ENCODE assay signal across 17 cellular contexts in the genomic region with DNA sequence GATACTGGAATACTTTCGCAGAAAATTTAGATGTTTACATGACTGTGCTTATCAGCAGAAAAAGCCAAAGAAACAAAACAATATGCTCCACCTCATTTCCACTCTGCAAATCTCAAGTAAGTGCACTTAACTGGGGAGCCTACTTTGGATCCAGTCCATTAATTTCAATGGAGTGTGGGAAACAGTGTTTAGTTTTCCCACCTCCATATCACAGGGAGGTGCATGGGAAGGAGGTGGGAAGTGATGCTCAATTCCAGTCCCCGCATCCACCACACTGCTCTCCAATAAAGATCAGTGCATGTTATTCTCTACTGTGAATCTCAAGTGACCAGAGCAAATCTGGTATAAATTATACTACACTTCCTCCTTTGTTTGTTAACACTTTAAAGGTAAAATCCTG. TPM values are rescaled to one million over a fixed set of nuclear protein-coding genes. Genes with fewer than 3 reads are reported as not detected.
DNase-seq lines count a peak whose midpoint lies in the region; ATAC-seq and TF ChIP-seq lines count a peak whose summit lies in the region.
"Had no signal": no experiment of that assay in that cellular context is flagged by ENCODE, and none has a peak within 500 bp of the region (broad histone marks: within the 10 kb centered on the region; RNA-seq: fewer than 3 reads in every experiment).

No MANE protein-coding gene starts in this region.

- CTCF ChIA-PET in MCF 10A (lab: Yijun Ruan, JAX): interaction anchor here (1.0 to 1.6 kb wide), 4 partner anchors 65 to 255 kb away, joined by 3 to 6 read pairs (median 4); no protein-coding TSS in a partner anchor

- TF ChIP-seq POLR2A in breast epithelium (IDR thresholded peaks at IDR 0.05): no peak

- no peaks in the 10 kb centered on the region for H3K9me2 ChIP-seq in hepatocyte (replicated peaks; ENCODE audit: insufficient read depth)

- H3K4me3 Mint-ChIP-seq in MCF 10A (ENCODE audit: unreplicated experiment): no peak overlapping the region

- POLR2A ChIA-PET in MCF 10A (lab: Yijun Ruan, JAX): interaction anchor here (1.0 to 6.8 kb wide), 5 partner anchors 8 to 75 kb away, joined by 4 to 27 read pairs (median 5); no protein-coding TSS in a partner anchor

- H3K36me3 Mint-ChIP-seq in MCF 10A (ENCODE audit: insufficient read depth, unreplicated experiment): peaks cover 15% of the 10 kb centered on the region

- H3K36me3 ChIP-seq in breast epithelium (no peaks in the 10 kb centered on the region), hepatocyte (replicated peaks; ENCODE audit: insufficient read depth, low read depth) (no peaks in the 10 kb centered on the region)
- H3K36me3 ChIP-seq: Peyer's patch had no signal

- peak overlapping the region; percentile 59 for H3K27ac Mint-ChIP-seq in MCF 10A (ENCODE audit: low read depth, unreplicated experiment)
- H3K27ac Mint-ChIP-seq: CD4-positive, CD25-positive, alpha-beta regulatory T cell had no signal

- no peak overlapping the region for H2AFZ ChIP-seq in hepatocyte

- peak overlapping the region; percentile 77 for H3K4me2 ChIP-seq in hepatocyte

- 75% methylated on average over 2 of the region's 2 CpGs for WGBS in hepatocyte (ENCODE audit: low lambda C conversion rate, missing lambda C conversion rate)

- H3K27ac ChIP-seq in breast epithelium: no peak overlapping the region
- H3K27ac ChIP-seq in hepatocyte: peak overlapping the region; percentile 100
- H3K27ac ChIP-seq in foreskin keratinocyte: no peak overlapping the region

- no TSS peak for BruUV-seq in MCF 10A (replicated peaks; lab: Mats Ljungman, UMichigan)

- H3K27me3 Mint-ChIP-seq in MCF 10A (ENCODE audit: insufficient read depth, unreplicated experiment): no peaks in the 10 kb centered on the region

- no peaks in the 10 kb centered on the region for H3K9me3 Mint-ChIP-seq in MCF 10A (ENCODE audit: unreplicated experiment)

- no peaks in the 10 kb centered on the region for H3K9me3 ChIP-seq in breast epithelium
- H3K9me3 ChIP-seq in hepatocyte (ENCODE audit: low read depth): no peaks in the 10 kb centered on the region
- H3K9me3 ChIP-seq: MG63, Peyer's patch had no signal

- intact Hi-C loops in MCF 10A (cut with micrococcal nuclease): no loop called here
- intact Hi-C loops in breast epithelium (cut with DNase I; ENCODE audit: low total_unique reads): no loop called here

- peaks cover 6% of the 10 kb centered on the region for H4K20me1 ChIP-seq in hepatocyte (ENCODE audit: insufficient read depth, poor library complexity, severe bottlenecking)

- H3K27me3 ChIP-seq in breast epithelium (no peaks in the 10 kb centered on the region), hepatocyte (no peaks in the 10 kb centered on the region), foreskin keratinocyte (no peaks in the 10 kb centered on the region)
- H3K27me3 ChIP-seq: MG63, Peyer's patch had no signal

- DNase-seq in MCF 10A (ENCODE audit: unreplicated experiment) (no peak), breast epithelium (ENCODE audit: low spot score in 2 of 2) (no peak), NCI-H345 treated with DMSO at 0.1 percent for 48 hours (lab: John Stamatoyannopoulos, UW; ENCODE audit: unreplicated experiment) (peak; percentile 22), hepatocyte (ENCODE audit: low spot score) (no peak), foreskin keratinocyte (no peak), NCI-H2227 (lab: John Stamatoyannopoulos, UW; ENCODE audit: unreplicated experiment) (no peak)
- DNase-seq: ACHN; CD4-positive, CD25-positive, alpha-beta regulatory T cell; KG1; MG63; NCI-H1092 treated with DMSO at 0.1 percent for 48 hours; NCI-H1694 treated with DMSO at 0.1 percent for 48 hours; NCI-H226; NCI-H774; Peyer's patch; SHP77 had no signal

- no peak for ATAC-seq in foreskin keratinocyte
- ATAC-seq in HG03097 (IDR thresholded peaks at IDR 0.05; ENCODE audit: low FRiP score, unreplicated experiment): no peak

- H3K4me3 ChIP-seq in breast epithelium (no peak overlapping the region), hepatocyte (no peak overlapping the region)
- H3K4me3 ChIP-seq: MG63 had no signal

- no peaks in the 10 kb centered on the region for H3K4me1 ChIP-seq in breast epithelium
- peaks cover 13% of the 10 kb centered on the region for H3K4me1 ChIP-seq in hepatocyte (ENCODE audit: insufficient read depth)
- H3K4me1 ChIP-seq in foreskin keratinocyte: peaks cover 13% of the 10 kb centered on the region

- H3K4me1 Mint-ChIP-seq in MCF 10A (ENCODE audit: insufficient read depth, unreplicated experiment): peaks cover 21% of the 10 kb centered on the region

- TF ChIP-seq CTCF in MCF 10A (IDR thresholded peaks at IDR 0.05; ENCODE audit: unreplicated experiment): no peak
- TF ChIP-seq CTCF in breast epithelium (IDR thresholded peaks at IDR 0.05): no peak
- TF ChIP-seq CTCF in hepatocyte (IDR thresholded peaks at IDR 0.05; ENCODE audit: poor library complexity): no peak
- no peak for TF ChIP-seq CTCF in foreskin keratinocyte (conservative IDR thresholded peaks at IDR 0.05)

- peaks cover 61% of the 10 kb centered on the region for H3K79me2 ChIP-seq in hepatocyte

RNA-seq across cellular contexts. Expression of a gene that starts 2.9 kb away (rescaled TPM):
- total RNA-seq in MCF 10A (2022): 57.7 and 60.3 TPM in 2 replicates
- total RNA-seq in breast epithelium: 10 to 100 TPM; 13.0 to 19.6 (median 19.3) TPM
- 77.0 and 77.3 TPM in 2 replicates for total RNA-seq in hepatocyte
- polyA plus RNA-seq in hepatocyte: 21.3 and 26.5 TPM in 2 replicates
- total RNA-seq in foreskin keratinocyte: 24.8 and 40.2 TPM in 2 replicates
- 3.9 and 7.8 TPM in 2 replicates for polyA plus RNA-seq in foreskin keratinocyte
